ENCODE assay signal across 24 cellular contexts in the genomic region with DNA sequence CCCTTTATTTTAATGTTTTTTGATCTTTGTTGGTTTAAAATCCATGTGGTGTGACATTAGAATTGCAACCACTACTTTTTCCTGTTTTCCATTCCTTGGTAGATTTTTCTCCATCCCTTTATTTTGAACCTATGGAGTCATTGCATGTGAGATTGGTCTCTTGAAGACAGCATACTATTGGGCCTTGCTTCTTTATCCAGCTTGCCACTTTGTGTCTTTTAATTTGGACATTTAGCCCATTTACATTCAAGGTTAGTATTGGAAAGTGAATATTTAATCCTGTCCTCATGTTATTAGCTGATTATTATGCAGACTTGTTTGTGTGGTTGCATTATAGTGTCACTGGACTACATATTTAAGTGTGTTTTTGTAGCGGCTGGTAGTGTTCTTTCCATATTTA.
"Had no signal": no experiment of that assay in that cellular context is flagged by ENCODE, and none has a peak within 500 bp of the region (broad histone marks: within the 10 kb centered on the region; RNA-seq: fewer than 3 reads in every experiment).

No MANE protein-coding gene starts in this region.

- DNase-seq: colonic mucosa; cortex of kidney; dermis blood vessel endothelial cell; dorsolateral prefrontal cortex; effector CD4-positive, alpha-beta T cell; effector CD8-positive, alpha-beta T cell; effector memory CD4-positive, alpha-beta T cell; effector memory CD8-positive, alpha-beta T cell; endodermal cell; erythroblast; esophagus squamous epithelium; foreskin fibroblast; foreskin keratinocyte; foreskin melanocyte; gastrocnemius medialis; glutamatergic neuron; head of caudate nucleus; heart left ventricle; heart right ventricle had no signal

- H3K36me3 ChIP-seq: colonic mucosa, esophagus muscularis mucosa, esophagus squamous epithelium, gastrocnemius medialis, gastroesophageal sphincter, heart left ventricle, heart right ventricle had no signal

- H3K27ac ChIP-seq: colonic mucosa, coronary artery, dorsolateral prefrontal cortex, epithelial cell of prostate, esophagus muscularis mucosa, esophagus squamous epithelium, foreskin keratinocyte, gastrocnemius medialis, gastroesophageal sphincter, heart left ventricle, heart right ventricle, hepatocyte had no signal

- H3K9me3 ChIP-seq: colonic mucosa, gastrocnemius medialis had no signal

- H3K4me1 ChIP-seq: colonic mucosa, esophagus muscularis mucosa, esophagus squamous epithelium, foreskin keratinocyte, gastrocnemius medialis, gastroesophageal sphincter, heart left ventricle, heart right ventricle had no signal

- H3K4me3 ChIP-seq: colonic mucosa, coronary artery, dorsolateral prefrontal cortex, esophagus muscularis mucosa, esophagus squamous epithelium, gastrocnemius medialis, gastroesophageal sphincter, heart left ventricle, heart right ventricle, hepatocyte had no signal
